In genomic region chr1:207414606-207415108, GRCh38 we compare ENCODE assay signal across 8 cellular contexts. TPM values are rescaled to one million over a fixed set of nuclear protein-coding genes. Genes with fewer than 3 reads are reported as not detected.
DNase-seq lines count a peak whose midpoint lies in the region; ATAC-seq, FAIRE-seq and TF ChIP-seq lines count a peak whose summit lies in the region.

No MANE protein-coding gene starts in this region.

- H3K27ac Mint-ChIP-seq in Caco-2 (ENCODE audit: unreplicated experiment): no peak overlapping the region
- no peak overlapping the region for H3K27ac Mint-ChIP-seq in osteocyte (ENCODE audit: unreplicated experiment)

- H3K9ac ChIP-seq in HepG2 (ENCODE audit: insufficient read depth, low read depth, low read length): no peak overlapping the region

- DNase-seq in OCI-M1 (lab: John Stamatoyannopoulos, UW): peak; percentile 44
- peak; percentile 22 to 30 for DNase-seq in stimulated activated CD4-positive, alpha-beta T cell treated with anti-CD3 and anti-CD28 coated beads, Interleukin-2, amount 100 ng/mL, for 48 hours
- DNase-seq in Caco-2: no peak
- DNase-seq in osteocyte (ENCODE audit: extremely low spot score, unreplicated experiment): no peak
- no peak for DNase-seq in HepG2 (ENCODE audit: low spot score)
- no peak for DNase-seq in NCI-H2171 (lab: John Stamatoyannopoulos, UW)

- TF ChIP-seq EP300 in HepG2 (IDR thresholded peaks at IDR 0.05; ENCODE audit: low read depth in 2 of 2, low read length in 2 of 2) (no peak), HepG2 (CRISPR knock-in tag; IDR thresholded peaks at IDR 0.05; ENCODE audit: borderline replicate concordance) (no peak)

- CTCF ChIA-PET in Caco-2 (lab: Charles Lee) (no interaction called here), HepG2 (lab: Yijun Ruan, JAX; ENCODE audit: low intra/inter-chr PET ratio, low total read pairs) (no interaction called here)

- ATAC-seq in GM19025 (IDR thresholded peaks at IDR 0.05; ENCODE audit: low read depth, unreplicated experiment): peak; percentile 75
- ATAC-seq in HG02870 (IDR thresholded peaks at IDR 0.05; ENCODE audit: unreplicated experiment): peak; percentile 83
- ATAC-seq in HepG2: no peak

- H3K27me3 ChIP-seq in Caco-2 (replicated peaks; ENCODE audit: control insufficient read depth, insufficient read depth, low read length) (no peaks in the 10 kb centered on the region), HepG2 (ENCODE audit: control insufficient read depth in 1 of 2, insufficient read depth in 2 of 2, low read length in 2 of 2) (no peaks in the 10 kb centered on the region; a peak in 1 of 5 replicates)

- no peaks in the 10 kb centered on the region for H3K36me3 Mint-ChIP-seq in Caco-2 (ENCODE audit: insufficient read depth, unreplicated experiment)
- H3K36me3 Mint-ChIP-seq in osteocyte (ENCODE audit: unreplicated experiment): no peaks in the 10 kb centered on the region

- H3K4me3 ChIP-seq in Caco-2 (ENCODE audit: low read depth, low read length) (no peak overlapping the region), HepG2 (replicated peaks in 1 of 3; ENCODE audit: insufficient read depth in 1 of 3, low read depth in 2 of 3, low read length in 3 of 3) (no peak overlapping the region)

- H3K4me2 ChIP-seq in HepG2 (ENCODE audit: low read depth, low read length): no peak overlapping the region

- BruUV-seq in Caco-2 (replicated peaks; lab: Mats Ljungman, UMichigan) (no TSS peak), HepG2 (replicated peaks; lab: Mats Ljungman, UMichigan) (no TSS peak)

- H3K27me3 Mint-ChIP-seq in Caco-2 (ENCODE audit: insufficient read depth, unreplicated experiment) (peaks cover 7% of the 10 kb centered on the region), osteocyte (ENCODE audit: unreplicated experiment) (peaks cover 9% of the 10 kb centered on the region)

- TF ChIP-seq RAD21 in HepG2 (CRISPR knock-in tag; IDR thresholded peaks at IDR 0.05): no peak

- no peak overlapping the region for H2AFZ ChIP-seq in HepG2 (ENCODE audit: low read length)

- H3K4me1 ChIP-seq in Caco-2 (no peaks in the 10 kb centered on the region), HepG2 (ENCODE audit: insufficient read depth, low read length) (no peaks in the 10 kb centered on the region)

- no peaks in the 10 kb centered on the region for H4K20me1 ChIP-seq in HepG2 (ENCODE audit: insufficient read depth, low read length)

- POLR2A ChIA-PET in Caco-2 (lab: Charles Lee) (no interaction called here), HepG2 (lab: Yijun Ruan, JAX) (no interaction called here)

- H3K4me3 Mint-ChIP-seq in Caco-2 (ENCODE audit: unreplicated experiment) (no peak overlapping the region), osteocyte (ENCODE audit: unreplicated experiment) (no peak overlapping the region)

- in situ Hi-C loops in HepG2 (cut with HindIII; ENCODE audit: extremely low pct_ligation_motif_present, low pct_unique_long_range_greater_than_20kb): no loop called here

- 20% methylated on average over 4 of the region's 4 CpGs for WGBS in HepG2 (ENCODE audit: low lambda C conversion rate)

- no peaks in the 10 kb centered on the region for H3K36me3 ChIP-seq in Caco-2 (ENCODE audit: control insufficient read depth, insufficient read depth, low read length)
- no peaks in the 10 kb centered on the region for H3K36me3 ChIP-seq in HepG2 (replicated peaks in 1 of 2; ENCODE audit: control insufficient read depth in 1 of 2, insufficient read depth in 2 of 2, low read length in 2 of 2)

- H3K9me3 Mint-ChIP-seq in Caco-2 (ENCODE audit: unreplicated experiment) (peaks cover under 1% of the 10 kb centered on the region), osteocyte (ENCODE audit: unreplicated experiment) (peaks cover 1% of the 10 kb centered on the region)

- TF ChIP-seq CTCF in Caco-2 (IDR thresholded peaks at IDR 0.05; ENCODE audit: insufficient read depth in 1 of 2, low read depth in 1 of 2, low read length in 1 of 2, severe bottlenecking in 1 of 2, unreplicated experiment in 1 of 2) (no peak), osteocyte (IDR thresholded peaks at IDR 0.05) (no peak), HepG2 (CRISPR knock-in tag; IDR thresholded peaks at IDR 0.05) (no peak)

- H3K9me3 ChIP-seq in Caco-2: no peaks in the 10 kb centered on the region
- H3K9me3 ChIP-seq in HepG2 (ENCODE audit: low read length): no peaks in the 10 kb centered on the region

- no peaks in the 10 kb centered on the region for H3K79me2 ChIP-seq in HepG2 (ENCODE audit: insufficient read depth, low read length)

- no peak for FAIRE-seq in HepG2 (lab: Jason Lieb, UNC)

- H3K4me1 Mint-ChIP-seq in Caco-2 (ENCODE audit: low read depth, unreplicated experiment) (no peaks in the 10 kb centered on the region), osteocyte (ENCODE audit: unreplicated experiment) (no peaks in the 10 kb centered on the region)

- no peak overlapping the region for H3K27ac ChIP-seq in HepG2 (ENCODE audit: extremely low read length, insufficient read depth, low read length)

- TF ChIP-seq POLR2A in HepG2 (IDR thresholded peaks at IDR 0.05; ENCODE audit: insufficient read depth in 1 of 2, low read depth in 2 of 2, low read length in 2 of 2): no peak

- intact Hi-C loops in Caco-2 (cut with micrococcal nuclease; ENCODE audit: unreplicated experiment): no loop called here
- intact Hi-C loops in HepG2 (cut with micrococcal nuclease; ENCODE audit: unreplicated experiment): no loop called here

TF ChIP-seq in HepG2, 621 proteins besides CTCF, POLR2A, EP300 and RAD21:
- TF ChIP-seq HES4 (CRISPR knock-in tag; IDR thresholded peaks at IDR 0.05; ENCODE audit: borderline replicate concordance) (no peak), U2AF2 (IDR thresholded peaks at IDR 0.05; ENCODE audit: low read depth, low read length) (no peak)

RNA-seq across cellular contexts. Expression of gene CR2, which starts 39.5 kb away (rescaled TPM):
- total RNA-seq in Caco-2 (2022): 0.21 and 0.34 TPM in 2 replicates
- not detected in 2 replicates for total RNA-seq in osteocyte
- total RNA-seq in HepG2 (2016; rRNA removed; fragmentation: Illumina TruSeq; extraction: Trizol): not detected in 2 replicates
- total RNA-seq in HepG2 (2016; cell fraction: cytosol; rRNA removed; fragmentation: Illumina TruSeq; extraction: Trizol; ENCODE audit: low read depth): not detected in 2 replicates
- not detected in 2 replicates for total RNA-seq in HepG2 (2016; cell fraction: insoluble cytoplasmic fraction; rRNA removed; fragmentation: Illumina TruSeq; extraction: Trizol)
- total RNA-seq in HepG2 (2016; cell fraction: membrane; rRNA removed; fragmentation: Illumina TruSeq; extraction: Trizol): not detected in 2 replicates
- not detected in 2 replicates for total RNA-seq in HepG2 (2016; cell fraction: nucleus; rRNA removed; fragmentation: Illumina TruSeq; extraction: Trizol)
- polyA plus RNA-seq in HepG2 (2011; rRNA removed): not detected in 2 replicates
- not detected in 2 replicates for polyA plus RNA-seq in HepG2 (2011; cell fraction: cytosol; rRNA removed)
- polyA plus RNA-seq in HepG2 (2011; cell fraction: nucleus; rRNA removed): 0.05 TPM in 1 of 2 replicates, not detected in the other
- polyA plus RNA-seq in HepG2 (2012): not detected in 2 replicates
- not detected in 2 replicates for polyA plus RNA-seq in HepG2 (2016; cell fraction: cytosol; fragmentation: Illumina TruSeq; extraction: Trizol; ENCODE audit: low read depth)
- not detected in 2 replicates for polyA plus RNA-seq in HepG2 (2016; cell fraction: insoluble cytoplasmic fraction; fragmentation: Illumina TruSeq; extraction: Trizol; ENCODE audit: low read depth)
- polyA plus RNA-seq in HepG2 (2016; cell fraction: membrane; fragmentation: Illumina TruSeq; extraction: Trizol; ENCODE audit: low read depth): not detected in 2 replicates
- polyA plus RNA-seq in HepG2 (2016; cell fraction: nucleus; fragmentation: Illumina TruSeq; extraction: Trizol; ENCODE audit: insufficient read depth, low read depth): not detected in 2 replicates
- not detected in 2 replicates for polyA minus RNA-seq in HepG2 (2011; rRNA and poly(A)+ RNA removed; ENCODE audit: low replicate concordance)
- not detected in 2 replicates for polyA minus RNA-seq in HepG2 (2011; cell fraction: cytosol; rRNA and poly(A)+ RNA removed)
- not detected in 2 replicates for polyA minus RNA-seq in HepG2 (2011; cell fraction: nucleus; rRNA and poly(A)+ RNA removed)

Comparison
In these comparisons a context has a peak if more than half of its experiments do, and no peak if none do; other contexts are left out.
1. DNase-seq: peak in OCI-M1 (single experiment) and stimulated activated CD4-positive, alpha-beta T cell treated with anti-CD3 and anti-CD28 coated beads, Interleukin-2, amount 100 ng/mL, for 48 hours (2 of 2); none in Caco-2 (0 of 2), osteocyte (single experiment), HepG2 (single experiment) and NCI-H2171 (single experiment).